Comparison of ENCODE assay signal across 8 cellular contexts in the genomic region with DNA sequence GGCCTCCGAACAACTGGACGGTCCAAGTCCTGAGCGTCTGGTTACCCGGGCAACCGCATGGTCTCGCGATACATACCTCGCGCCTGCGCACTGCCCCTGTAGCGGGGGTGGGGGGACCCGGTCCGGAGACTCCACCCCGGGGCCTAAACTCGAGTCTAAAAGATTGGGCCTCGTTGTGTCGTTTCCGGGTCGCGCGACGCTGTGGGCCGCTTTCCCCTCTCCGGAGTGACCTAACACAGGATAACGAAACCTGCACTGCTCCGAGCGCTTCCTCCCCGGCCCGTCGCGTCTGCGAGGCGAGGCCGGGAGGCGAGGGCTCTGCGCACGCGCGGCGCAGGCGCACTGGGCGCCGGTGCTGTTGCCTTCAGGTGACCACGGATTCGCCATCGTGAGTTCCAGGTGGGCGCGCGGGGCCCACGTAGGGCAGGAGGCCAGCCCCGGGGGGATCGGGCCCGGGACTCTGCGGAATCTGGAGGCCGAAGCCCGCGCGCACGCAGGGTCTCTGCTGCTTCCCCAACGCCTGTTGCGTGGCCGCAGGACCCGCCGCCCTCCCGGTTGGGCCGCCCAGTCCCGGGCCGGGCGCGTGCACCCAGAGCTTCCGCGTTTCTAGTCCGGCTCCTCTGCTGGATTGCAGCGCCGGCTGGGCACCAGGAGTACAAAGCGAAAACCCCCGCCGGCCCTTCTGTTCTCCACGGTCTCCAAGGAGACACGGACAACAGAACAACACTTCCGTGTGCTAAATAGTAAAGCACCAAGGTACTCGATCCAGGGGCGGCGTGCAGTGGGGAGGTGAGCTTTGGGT. TPM values are rescaled to one million over a fixed set of nuclear protein-coding genes. Genes with fewer than 3 reads are reported as not detected.
A peak's percentile ranks its signal among the peaks of the same experiment; 100 is the strongest.
DNase-seq lines count a peak whose midpoint lies in the region; ATAC-seq and TF ChIP-seq lines count a peak whose summit lies in the region.

A gene with protein sequence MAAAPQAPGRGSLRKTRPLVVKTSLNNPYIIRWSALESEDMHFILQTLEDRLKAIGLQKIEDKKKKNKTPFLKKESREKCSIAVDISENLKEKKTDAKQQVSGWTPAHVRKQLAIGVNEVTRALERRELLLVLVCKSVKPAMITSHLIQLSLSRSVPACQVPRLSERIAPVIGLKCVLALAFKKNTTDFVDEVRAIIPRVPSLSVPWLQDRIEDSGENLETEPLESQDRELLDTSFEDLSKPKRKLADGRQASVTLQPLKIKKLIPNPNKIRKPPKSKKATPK (plus strand): TSS at position 345 of the 802 bp plus-strand sequence. CDS start 5,960 bp downstream, outside the sequence.

- no peaks in the 10 kb centered on the region for H3K9me3 Mint-ChIP-seq in activated T-cell treated with anti-CD3 and anti-CD28 coated beads, Interleukin-2, amount 50 U/mL, for 4 hours

- peaks cover 13% of the 10 kb centered on the region; the same call in 1 of the 2 replicates for H3K4me1 ChIP-seq in Panc1 (ENCODE audit: control insufficient read depth, insufficient read depth, low read length)
- peaks cover 21% of the 10 kb centered on the region for H3K4me1 ChIP-seq in muscle layer of colon (ENCODE audit: insufficient read depth, low read length)

- peaks cover 28% of the 10 kb centered on the region for H3K4me1 Mint-ChIP-seq in activated T-cell treated with anti-CD3 and anti-CD28 coated beads, Interleukin-2, amount 50 U/mL, for 4 hours (ENCODE audit: low read depth)

- POLR2A ChIA-PET in Panc1 (lab: Charles Lee), result no interaction called here

- CTCF ChIA-PET in Panc1 (lab: Charles Lee), result no interaction called here

- intact Hi-C loops in Panc1 (cut with micrococcal nuclease; ENCODE audit: unreplicated experiment), result no loop called here

- ATAC-seq in GM21723 (IDR thresholded peaks at IDR 0.05; ENCODE audit: unreplicated experiment) (peak; percentile 82), Panc1 (peak; percentile 93), esophagus mucosa (peak; percentile 95)
- peak; percentile 93 to 95 for ATAC-seq in activated T-cell treated with anti-CD3 and anti-CD28 coated beads, Interleukin-2, amount 50 U/mL, for 4 hours

- in situ Hi-C loops in KBM-7 (cut with MboI; ENCODE audit: low pct_unique_long_range_greater_than_20kb, low sequenced_read_pairs), result no loop called here
- in situ Hi-C loops in Panc1 (cut with HindIII; ENCODE audit: low pct_unique_long_range_greater_than_20kb, low sequenced_read_pairs), result no loop called here

- H3K27me3 ChIP-seq in Panc1 (ENCODE audit: control insufficient read depth, insufficient read depth, low read length), result no peaks in the 10 kb centered on the region
- no peaks in the 10 kb centered on the region for H3K27me3 ChIP-seq in muscle layer of colon (ENCODE audit: control insufficient read depth in 1 of 2, insufficient read depth in 2 of 2, low read length in 2 of 2)

- H3K27ac ChIP-seq in Panc1 (ENCODE audit: low read length), result peak within 1 kb of the TSS; percentile 92
- peak within 1 kb of the TSS; percentile 99 for H3K27ac ChIP-seq in muscle layer of colon (ENCODE audit: low read depth, low read length)

- TF ChIP-seq CTCF in Panc1 (IDR thresholded peaks at IDR 0.05), result no peak

- peak; percentile 71 for DNase-seq in DMS79 (lab: John Stamatoyannopoulos, UW)
- DNase-seq in KBM-7, result peak; percentile 92
- DNase-seq in Panc1 (ENCODE audit: low read depth, low spot score), result peak; percentile 64
- DNase-seq in activated T-cell treated with anti-CD3 and anti-CD28 coated beads, Interleukin-2, amount 50 U/mL, for 4 hours, result peak; percentile 94
- peak; percentile 91 to 97 for DNase-seq in stimulated activated CD8-positive, alpha-beta memory T cell treated with anti-CD3 and anti-CD28 coated beads, Interleukin-7, amount 100 ng/mL, for 1 hour (ENCODE audit: low read depth in 2 of 2)

- BruUV-seq in Panc1 (replicated peaks; lab: Mats Ljungman, UMichigan), result no TSS peak

- H3K36me3 ChIP-seq in Panc1 (ENCODE audit: control insufficient read depth, insufficient read depth, low read length) (peaks cover 3% of the 10 kb centered on the region; the same call in 1 of the 2 replicates), muscle layer of colon (ENCODE audit: insufficient read depth, low read length) (peaks cover 6% of the 10 kb centered on the region)

- peak within 1 kb of the TSS; percentile 76 to 90 for H3K4me3 ChIP-seq in Panc1 (ENCODE audit: low read depth in 2 of 2, low read length in 2 of 2)
- H3K4me3 ChIP-seq in muscle layer of colon (ENCODE audit: low read depth in 1 of 2, low read length in 2 of 2), result peak within 1 kb of the TSS; percentile 87 to 95

- peak within 1 kb of the TSS; percentile 96 for H3K4me3 Mint-ChIP-seq in activated T-cell treated with anti-CD3 and anti-CD28 coated beads, Interleukin-2, amount 50 U/mL, for 4 hours

- no peaks in the 10 kb centered on the region for H3K27me3 Mint-ChIP-seq in activated T-cell treated with anti-CD3 and anti-CD28 coated beads, Interleukin-2, amount 50 U/mL, for 4 hours (ENCODE audit: low read depth)

- peak within 1 kb of the TSS; percentile 83 for H3K9ac ChIP-seq in muscle layer of colon (ENCODE audit: low read length)

- peaks cover 11% of the 10 kb centered on the region for H3K36me3 Mint-ChIP-seq in activated T-cell treated with anti-CD3 and anti-CD28 coated beads, Interleukin-2, amount 50 U/mL, for 4 hours (ENCODE audit: insufficient read depth)

- no peaks in the 10 kb centered on the region for H3K9me3 ChIP-seq in Panc1 (ENCODE audit: control insufficient read depth, insufficient read depth, low read depth, low read length)
- H3K9me3 ChIP-seq in muscle layer of colon (ENCODE audit: low read length), result no peaks in the 10 kb centered on the region

RNA-seq across cellular contexts. Expression of the gene that starts here (rescaled TPM):
- total RNA-seq in Panc1 (2021; ENCODE audit: unreplicated experiment) (19.9 TPM), esophagus mucosa (14.8 TPM)
- polyA plus RNA-seq in Panc1 (2012; ENCODE audit: insufficient read length), result 19.2 TPM
- 10 to 100 TPM; 24.4 to 27.2 (median 25.8) TPM for total RNA-seq in activated T-cell treated with anti-CD3 and anti-CD28 coated beads, Interleukin-2, amount 50 U/mL, for 4 hours

Comparison
In these comparisons a context has a peak if more than half of its experiments do, and no peak if none do; other contexts are left out.
1. Peak in every context shown above with its lines: DNase-seq, ATAC-seq, H3K4me3 ChIP-seq and H3K27ac ChIP-seq.